In the genomic region with DNA sequence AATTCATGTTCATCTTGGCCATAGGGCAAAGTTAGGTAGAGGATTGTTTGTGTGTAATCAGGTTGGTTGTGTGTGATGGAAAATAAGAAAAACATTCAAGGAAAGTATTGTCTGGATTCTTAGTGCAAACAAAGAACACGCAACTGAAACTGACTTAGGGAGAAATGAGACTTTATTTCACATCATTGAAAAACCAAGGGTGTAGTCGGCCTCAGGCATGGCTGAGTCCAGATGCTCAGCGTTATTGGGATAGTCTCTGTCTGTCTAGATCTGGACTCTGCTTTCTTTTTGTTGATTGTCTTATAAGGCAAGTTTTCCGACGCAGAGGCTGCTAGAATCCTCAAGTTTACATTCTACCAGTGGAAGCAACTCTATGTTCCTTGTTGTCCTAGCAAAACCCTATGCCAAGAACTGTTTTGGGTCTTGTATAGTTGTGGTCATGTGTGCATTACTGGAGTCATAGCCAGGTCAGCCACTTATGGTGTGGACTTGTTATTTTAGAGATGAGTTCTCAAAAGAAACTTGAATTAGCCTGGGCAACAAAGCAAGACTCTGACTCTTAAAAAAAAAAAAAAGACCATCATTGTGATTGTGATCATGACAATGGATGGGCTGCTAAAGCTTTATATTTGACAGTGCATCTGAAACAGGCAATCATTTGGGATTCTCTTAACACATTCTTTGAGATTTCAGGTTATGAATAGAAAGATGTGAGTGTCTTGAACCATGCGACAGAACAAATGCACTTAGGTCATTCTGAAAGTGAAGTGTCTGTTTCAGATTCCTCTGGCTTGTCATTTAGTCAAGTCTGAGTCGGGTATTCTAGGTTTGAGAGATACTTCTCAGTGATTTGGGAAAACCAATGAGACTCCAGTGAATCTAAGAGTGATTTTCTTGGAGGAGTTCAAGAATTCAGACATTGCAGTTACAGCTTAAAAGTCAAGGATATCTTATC, we compare ENCODE assay signal across 15 cellular contexts.
DNase-seq lines count a peak whose midpoint lies in the region; ATAC-seq and TF ChIP-seq lines count a peak whose summit lies in the region.
"Had no signal": no experiment of that assay in that cellular context is flagged by ENCODE, and none has a peak within 500 bp of the region (broad histone marks: within the 10 kb centered on the region; RNA-seq: fewer than 3 reads in every experiment).

No MANE protein-coding gene starts in this region.

- H3K4me3 Mint-ChIP-seq in neural progenitor cell, result no peak overlapping the region
- H3K4me3 Mint-ChIP-seq: activated naive CD8-positive, alpha-beta T cell treated with anti-CD3 and anti-CD28 coated beads, Interleukin-2, amount 10 ng/mL, durations not matched to agents 7 days and 5 days; H9 had no signal

- H3K27me3 ChIP-seq in neural progenitor cell, result no peaks in the 10 kb centered on the region
- H3K27me3 ChIP-seq: right atrium auricular region, upper lobe of right lung had no signal

- H3K4me1 Mint-ChIP-seq in neural progenitor cell, result peaks cover 5% of the 10 kb centered on the region
- H3K4me1 Mint-ChIP-seq: activated naive CD8-positive, alpha-beta T cell treated with anti-CD3 and anti-CD28 coated beads, Interleukin-2, amount 10 ng/mL, durations not matched to agents 7 days and 5 days had no signal

- no peaks in the 10 kb centered on the region for H3K4me1 ChIP-seq in neural progenitor cell
- H3K4me1 ChIP-seq: right atrium auricular region, upper lobe of right lung had no signal

- no peaks in the 10 kb centered on the region for H3K36me3 ChIP-seq in neural progenitor cell
- H3K36me3 ChIP-seq: right atrium auricular region, upper lobe of right lung had no signal

- H3K27ac Mint-ChIP-seq in neural progenitor cell, result no peak overlapping the region
- H3K27ac Mint-ChIP-seq: activated naive CD8-positive, alpha-beta T cell treated with anti-CD3 and anti-CD28 coated beads, Interleukin-2, amount 10 ng/mL, durations not matched to agents 7 days and 5 days; H9 had no signal

- H3K27me3 Mint-ChIP-seq in neural progenitor cell (ENCODE audit: insufficient read depth, low read depth), result peaks cover 3% of the 10 kb centered on the region
- H3K27me3 Mint-ChIP-seq: activated naive CD8-positive, alpha-beta T cell treated with anti-CD3 and anti-CD28 coated beads, Interleukin-2, amount 10 ng/mL, durations not matched to agents 7 days and 5 days had no signal

- H3F3A ChIP-seq in neural progenitor cell (ENCODE audit: low read depth), result no peaks in the 10 kb centered on the region

- H3K36me3 Mint-ChIP-seq in neural progenitor cell, result no peaks in the 10 kb centered on the region

- H4K20me1 ChIP-seq in neural progenitor cell (ENCODE audit: low read depth), result no peaks in the 10 kb centered on the region

- H3K9me3 Mint-ChIP-seq in neural progenitor cell, result no peaks in the 10 kb centered on the region
- H3K9me3 Mint-ChIP-seq: activated naive CD8-positive, alpha-beta T cell treated with anti-CD3 and anti-CD28 coated beads, Interleukin-2, amount 10 ng/mL, durations not matched to agents 7 days and 5 days had no signal

- H3K9ac ChIP-seq in neural progenitor cell, result no peak overlapping the region

- in situ Hi-C loops in GM13977 (cut with MboI; ENCODE audit: low pct_unique_long_range_greater_than_20kb, low sequenced_read_pairs, unreplicated experiment), result no loop called here

- no peak overlapping the region for H3K27ac ChIP-seq in neural progenitor cell
- H3K27ac ChIP-seq: right atrium auricular region, upper lobe of right lung had no signal

- no peaks in the 10 kb centered on the region for H3K79me2 ChIP-seq in neural progenitor cell (ENCODE audit: low read depth)

- H3K4me3 ChIP-seq in neural progenitor cell, result no peak overlapping the region
- H3K4me3 ChIP-seq: right atrium auricular region, upper lobe of right lung had no signal

- H3K4me2 ChIP-seq in neural progenitor cell, result no peak overlapping the region

- DNase-seq in GM13977 (ENCODE audit: low spot score) (peak; percentile 46), neural progenitor cell (ENCODE audit: low spot score) (no peak), SKM-1 treated with dmso at 0.1 percent for 144 hours (lab: John Stamatoyannopoulos, UW; ENCODE audit: unreplicated experiment) (no peak)
- DNase-seq in stimulated activated CD4-positive, alpha-beta T cell treated with anti-CD3 and anti-CD28 coated beads, Interleukin-12 subunit alpha, Interleukin-12 subunit beta, amount 100 ng/mL, for 4 hours, result no peak
- DNase-seq: activated CD4-positive, alpha-beta T cell treated with anti-CD3 and anti-CD28 coated beads, Interleukin-2, amount 50 U/mL, for 4 hours; activated naive CD8-positive, alpha-beta T cell treated with anti-CD3 and anti-CD28 coated beads, Interleukin-2, amount 10 ng/mL, durations not matched to agents 7 days and 5 days; H9; KBM-7; NCI-H1694 treated with DMSO at 0.1 percent for 48 hours; upper lobe of right lung had no signal

- no peak overlapping the region for H2AFZ ChIP-seq in neural progenitor cell (replicated peaks)

- ATAC-seq in GM19351 (IDR thresholded peaks at IDR 0.05; ENCODE audit: unreplicated experiment) (peak; percentile 94), HG02678 (IDR thresholded peaks at IDR 0.05; ENCODE audit: unreplicated experiment) (peak; percentile 72), HG03469 (IDR thresholded peaks at IDR 0.05; ENCODE audit: unreplicated experiment) (peak; percentile 64), HG03175 (IDR thresholded peaks at IDR 0.05; ENCODE audit: unreplicated experiment) (no peak)
- ATAC-seq: upper lobe of right lung had no signal

- TF ChIP-seq CTCF in GM13977 (IDR thresholded peaks at IDR 0.05; ENCODE audit: extremely low read depth, insufficient read depth, missing control alignments) (no peak), neural progenitor cell (IDR thresholded peaks at IDR 0.05) (no peak)

- H3K9me3 ChIP-seq in neural progenitor cell (ENCODE audit: low read depth), result no peaks in the 10 kb centered on the region
- H3K9me3 ChIP-seq: right atrium auricular region, upper lobe of right lung had no signal
